Comparison of ENCODE assay signal across 17 cellular contexts in the genomic region with DNA sequence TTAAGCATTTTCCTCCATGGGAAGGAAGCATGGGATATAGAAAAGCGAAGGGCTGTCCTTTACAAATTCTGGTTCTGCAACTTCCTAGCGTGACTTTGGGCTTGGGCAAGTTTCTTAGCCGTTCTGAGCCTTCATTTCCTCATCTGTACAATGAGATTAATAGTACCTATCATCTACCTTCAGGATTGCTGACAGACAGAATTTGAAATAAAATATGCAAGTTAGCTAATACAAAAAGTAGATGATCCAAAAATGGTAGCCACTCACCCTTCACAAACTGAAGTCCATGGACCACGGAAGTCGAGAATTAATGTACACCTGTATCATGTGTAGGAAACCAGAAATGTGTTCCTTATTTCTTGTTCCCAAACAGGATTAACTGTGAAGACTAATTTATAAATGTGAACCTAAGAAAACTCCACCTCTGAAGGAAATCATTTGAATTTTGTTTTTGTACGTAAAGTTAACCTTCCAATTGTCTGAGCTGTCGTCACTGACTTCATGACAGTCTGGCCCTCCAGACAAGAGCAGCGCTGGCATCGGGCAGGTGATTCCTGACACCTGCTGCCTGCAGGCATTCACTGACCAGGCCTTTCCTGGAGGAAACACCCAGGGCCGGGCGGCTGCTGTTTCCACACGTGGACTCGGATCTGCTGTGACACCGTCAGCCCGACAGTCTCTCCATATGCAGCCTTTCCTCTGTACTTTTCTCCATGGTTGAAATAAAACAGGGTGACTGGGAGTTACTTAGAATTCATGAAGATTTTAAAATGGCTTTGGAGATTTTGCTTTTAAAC.
DNase-seq lines count a peak whose midpoint lies in the region; ATAC-seq and TF ChIP-seq lines count a peak whose summit lies in the region.
"Had no signal": no experiment of that assay in that cellular context is flagged by ENCODE, and none has a peak within 500 bp of the region (broad histone marks: within the 10 kb centered on the region; RNA-seq: fewer than 3 reads in every experiment).

No MANE protein-coding gene starts in this region.

- H3K4me2 ChIP-seq in OCI-LY7 (ENCODE audit: low read length) (no peak overlapping the region), trophoblast cell (ENCODE audit: low read length) (no peak overlapping the region)

- POLR2A ChIA-PET in OCI-LY7 (lab: Charles Lee) = interaction anchor here (0.9 kb wide), 1 partner anchor 26 kb away, joined by 3 read pairs; no protein-coding TSS in a partner anchor
- POLR2A ChIA-PET in CD8-positive, alpha-beta memory T cell (lab: Charles Lee) = no interaction called here

- H3K79me2 ChIP-seq in OCI-LY7 (ENCODE audit: insufficient read depth, low read depth, low read length) (no peaks in the 10 kb centered on the region), trophoblast cell (ENCODE audit: control insufficient read depth, insufficient read depth, low read length, poor library complexity) (no peaks in the 10 kb centered on the region)

- in situ Hi-C loops in G401 (cut with HindIII; ENCODE audit: low sequenced_read_pairs) = no loop called here

- no peak overlapping the region for H3K9ac ChIP-seq in trophoblast cell (ENCODE audit: low read length)

- no peak overlapping the region for H2BK5ac ChIP-seq in trophoblast cell (ENCODE audit: low read depth, low read length, poor library complexity)

- CTCF ChIA-PET in OCI-LY7 (lab: Charles Lee; ENCODE audit: unreplicated experiment) = interaction anchor here (1.0 kb wide), 1 partner anchor 10 kb away, joined by 3 read pairs; no protein-coding TSS in a partner anchor
- CTCF ChIA-PET in CD8-positive, alpha-beta memory T cell (lab: Charles Lee) = no interaction called here

- no peak overlapping the region for H3K14ac ChIP-seq in trophoblast cell (ENCODE audit: low read length)

- no peak overlapping the region for H3K4me3 Mint-ChIP-seq in CD8-positive, alpha-beta memory T cell
- no peak overlapping the region for H3K4me3 Mint-ChIP-seq in activated T-cell treated with anti-CD3 and anti-CD28 coated beads, Interleukin-2, amount 50 U/mL, for 72 hours
- H3K4me3 Mint-ChIP-seq: activated CD8-positive, alpha-beta memory T cell treated with anti-CD3 and anti-CD28 coated beads, Interleukin-2, amount 10 ng/mL, durations not matched to agents 7 days and 5 days; mesothelial cell of epicardium had no signal

- peaks cover 3 to 5% (median 5%) of the 10 kb centered on the region in 3 donors for H3K4me1 Mint-ChIP-seq in CD8-positive, alpha-beta memory T cell
- no peaks in the 10 kb centered on the region for H3K4me1 Mint-ChIP-seq in activated T-cell treated with anti-CD3 and anti-CD28 coated beads, Interleukin-2, amount 50 U/mL, for 72 hours (ENCODE audit: low read depth)
- H3K4me1 Mint-ChIP-seq: mesothelial cell of epicardium had no signal

- no peak overlapping the region for H3K4ac ChIP-seq in trophoblast cell (ENCODE audit: low read depth, low read length)

- no CpG with 5 or more reads among the region's 15 CpGs for WGBS in trophoblast cell (ENCODE audit: extremely low coverage, insufficient coverage, insufficient read length)

- H3K9me2 ChIP-seq in OCI-LY7 (ENCODE audit: insufficient read depth, low read length) = no peaks in the 10 kb centered on the region

- no peak for TF ChIP-seq CTCF in OCI-LY7 (conservative IDR thresholded peaks at IDR 0.05; ENCODE audit: low read length)
- TF ChIP-seq CTCF in coronary artery (IDR thresholded peaks at IDR 0.05) = no peak

- no peaks in the 10 kb centered on the region for H3K79me1 ChIP-seq in trophoblast cell (ENCODE audit: low read length)

- H3K9me3 ChIP-seq in OCI-LY7 (ENCODE audit: low read length) (no peaks in the 10 kb centered on the region), trophoblast cell (ENCODE audit: insufficient read depth, low read depth, low read length) (no peaks in the 10 kb centered on the region)
- H3K9me3 ChIP-seq in CD8-positive, alpha-beta memory T cell (ENCODE audit: low read length) = no peaks in the 10 kb centered on the region
- H3K9me3 ChIP-seq: right lobe of liver, thoracic aorta had no signal

- DNase-seq in G401 (ENCODE audit: low spot score) = peak; percentile 47
- no peak for DNase-seq in OCI-LY7 (ENCODE audit: low spot score)
- peak; percentile 59 for DNase-seq in coronary artery (ENCODE audit: low spot score)
- peak; percentile 26 to 32 for DNase-seq in trophoblast cell
- DNase-seq in CD8-positive, alpha-beta memory T cell = no peak
- no peak for DNase-seq in stimulated activated naive CD4-positive, alpha-beta T cell (lab: John Stamatoyannopoulos, UW)
- DNase-seq in activated T-cell treated with anti-CD3 and anti-CD28 coated beads, Interleukin-2, amount 50 U/mL, for 72 hours = no peak
- DNase-seq in DMS153 (lab: John Stamatoyannopoulos, UW) = no peak
- DNase-seq: activated CD8-positive, alpha-beta memory T cell treated with anti-CD3 and anti-CD28 coated beads, Interleukin-2, amount 10 ng/mL, durations not matched to agents 7 days and 5 days; activated naive CD4-positive, alpha-beta T cell treated with Interleukin-2 at 50 U/mL for 16 hours; NCI-H187; NCI-H524; stimulated activated CD4-positive, alpha-beta T cell treated with anti-CD3 and anti-CD28 coated beads, Interleukin-2, amount 100 ng/mL, for 48 hours; T-helper 9 cell had no signal

- no peak overlapping the region for H3K4me3 ChIP-seq in OCI-LY7 (ENCODE audit: low read depth, low read length, poor library complexity, severe bottlenecking)
- H3K4me3 ChIP-seq in coronary artery = no peak overlapping the region
- H3K4me3 ChIP-seq in trophoblast cell (ENCODE audit: low read depth, low read length) = no peak overlapping the region
- no peak overlapping the region for H3K4me3 ChIP-seq in CD8-positive, alpha-beta memory T cell (ENCODE audit: low read length)
- H3K4me3 ChIP-seq: right lobe of liver, thoracic aorta had no signal

- H3K9me3 Mint-ChIP-seq in CD8-positive, alpha-beta memory T cell = no peaks in the 10 kb centered on the region
- H3K9me3 Mint-ChIP-seq in activated T-cell treated with anti-CD3 and anti-CD28 coated beads, Interleukin-2, amount 50 U/mL, for 72 hours = no peaks in the 10 kb centered on the region
- H3K9me3 Mint-ChIP-seq: mesothelial cell of epicardium had no signal

- no peak overlapping the region for H4K91ac ChIP-seq in trophoblast cell (ENCODE audit: low read depth, low read length)

- peaks cover 0 to 4% of the 10 kb centered on the region in 2 donors for H3K27me3 Mint-ChIP-seq in CD8-positive, alpha-beta memory T cell
- no peaks in the 10 kb centered on the region for H3K27me3 Mint-ChIP-seq in activated T-cell treated with anti-CD3 and anti-CD28 coated beads, Interleukin-2, amount 50 U/mL, for 72 hours (ENCODE audit: low read depth)
- H3K27me3 Mint-ChIP-seq: activated CD8-positive, alpha-beta memory T cell treated with anti-CD3 and anti-CD28 coated beads, Interleukin-2, amount 10 ng/mL, durations not matched to agents 7 days and 5 days had no signal

- intact Hi-C loops in OCI-LY7 (cut with micrococcal nuclease; ENCODE audit: unreplicated experiment) = no loop called here

- no peak overlapping the region for H2AFZ ChIP-seq in OCI-LY7 (ENCODE audit: low read length)
- H2AFZ ChIP-seq in trophoblast cell (ENCODE audit: insufficient read depth, low read length, poor library complexity) = no peak overlapping the region

- H3K23ac ChIP-seq in trophoblast cell (ENCODE audit: low read length) = no peak overlapping the region

- H3K18ac ChIP-seq in trophoblast cell (ENCODE audit: low read length) = no peak overlapping the region

- H4K12ac ChIP-seq in trophoblast cell (ENCODE audit: low read depth, low read length) = no peak overlapping the region

- H3K36me3 Mint-ChIP-seq in CD8-positive, alpha-beta memory T cell = peaks cover 3 to 91% (median 9%) of the 10 kb centered on the region in 3 donors
- peaks cover 0 to 6% of the 10 kb centered on the region in 2 donors for H3K36me3 Mint-ChIP-seq in activated T-cell treated with anti-CD3 and anti-CD28 coated beads, Interleukin-2, amount 50 U/mL, for 72 hours (ENCODE audit: insufficient read depth in 2 of 2)

- H3K4me1 ChIP-seq in OCI-LY7 (ENCODE audit: insufficient read depth, low read length, poor library complexity, severe bottlenecking) = no peaks in the 10 kb centered on the region
- H3K4me1 ChIP-seq in trophoblast cell (ENCODE audit: control insufficient read depth in 1 of 2, insufficient read depth in 2 of 2, low read length in 2 of 2) = no peaks in the 10 kb centered on the region
- no peaks in the 10 kb centered on the region for H3K4me1 ChIP-seq in CD8-positive, alpha-beta memory T cell (ENCODE audit: insufficient read depth, low read length)

- H3K27ac ChIP-seq in OCI-LY7 (ENCODE audit: low read depth, low read length, poor library complexity, severe bottlenecking) (no peak overlapping the region), coronary artery (no peak overlapping the region), trophoblast cell (ENCODE audit: low read depth, low read length) (no peak overlapping the region)
- no peak overlapping the region for H3K27ac ChIP-seq in CD8-positive, alpha-beta memory T cell (ENCODE audit: low read depth, low read length)
- H3K27ac ChIP-seq: thoracic aorta had no signal

- no peak overlapping the region for H4K8ac ChIP-seq in trophoblast cell (ENCODE audit: low read depth, low read length)

- H3K27me3 ChIP-seq in trophoblast cell (ENCODE audit: insufficient read depth, low read length) = no peaks in the 10 kb centered on the region
- H3K27me3 ChIP-seq in CD8-positive, alpha-beta memory T cell (ENCODE audit: insufficient read depth, low read length, poor library complexity, severe bottlenecking) = no peaks in the 10 kb centered on the region
- H3K27me3 ChIP-seq: right lobe of liver had no signal

- no peaks in the 10 kb centered on the region for H4K20me1 ChIP-seq in OCI-LY7 (ENCODE audit: insufficient read depth, low read length)

- peak overlapping the region in 2 of 8 donors; percentile 6 to 72 for H3K27ac Mint-ChIP-seq in CD8-positive, alpha-beta memory T cell
- no peak overlapping the region for H3K27ac Mint-ChIP-seq in activated T-cell treated with anti-CD3 and anti-CD28 coated beads, Interleukin-2, amount 50 U/mL, for 72 hours
- H3K27ac Mint-ChIP-seq: mesothelial cell of epicardium had no signal

- ATAC-seq in activated T-cell treated with anti-CD3 and anti-CD28 coated beads, Interleukin-2, amount 50 U/mL, for 72 hours (replicated peaks in 1 of 2) = no peak
- ATAC-seq: activated CD8-positive, alpha-beta memory T cell treated with anti-CD3 and anti-CD28 coated beads, Interleukin-2, amount 10 ng/mL, durations not matched to agents 7 days and 5 days had no signal

- no peak overlapping the region for H2BK120ac ChIP-seq in trophoblast cell (ENCODE audit: insufficient read depth, low read length, poor library complexity)

- H2AK5ac ChIP-seq in trophoblast cell (ENCODE audit: low read length) = no peak overlapping the region

- H3K36me3 ChIP-seq in OCI-LY7 (ENCODE audit: insufficient read depth, low read length) = peaks cover 76% of the 10 kb centered on the region
- peaks cover 82 to 92% of the 10 kb centered on the region in 2 experiments for H3K36me3 ChIP-seq in trophoblast cell (ENCODE audit: control insufficient read depth in 1 of 2, insufficient read depth in 2 of 2, low read length in 2 of 2)
- H3K36me3 ChIP-seq in CD8-positive, alpha-beta memory T cell (ENCODE audit: insufficient read depth, low read length) = peaks cover 34% of the 10 kb centered on the region

- no peak overlapping the region for H2BK12ac ChIP-seq in trophoblast cell (ENCODE audit: low read length)

- TSS peak; percentile 50 for BruUV-seq in OCI-LY7 (replicated peaks; lab: Mats Ljungman, UMichigan)

Comparison
In these comparisons a context has a peak if more than half of its experiments do, and no peak if none do; other contexts are left out.
1. DNase-seq: peak in G401 (single experiment), coronary artery (single experiment) and trophoblast cell (2 of 2); none in OCI-LY7 (single experiment), CD8-positive, alpha-beta memory T cell (0 of 5), stimulated activated naive CD4-positive, alpha-beta T cell (0 of 6), activated T-cell treated with anti-CD3 and anti-CD28 coated beads, Interleukin-2, amount 50 U/mL, for 72 hours (0 of 2) and DMS153 (single experiment).